In the genomic region with DNA sequence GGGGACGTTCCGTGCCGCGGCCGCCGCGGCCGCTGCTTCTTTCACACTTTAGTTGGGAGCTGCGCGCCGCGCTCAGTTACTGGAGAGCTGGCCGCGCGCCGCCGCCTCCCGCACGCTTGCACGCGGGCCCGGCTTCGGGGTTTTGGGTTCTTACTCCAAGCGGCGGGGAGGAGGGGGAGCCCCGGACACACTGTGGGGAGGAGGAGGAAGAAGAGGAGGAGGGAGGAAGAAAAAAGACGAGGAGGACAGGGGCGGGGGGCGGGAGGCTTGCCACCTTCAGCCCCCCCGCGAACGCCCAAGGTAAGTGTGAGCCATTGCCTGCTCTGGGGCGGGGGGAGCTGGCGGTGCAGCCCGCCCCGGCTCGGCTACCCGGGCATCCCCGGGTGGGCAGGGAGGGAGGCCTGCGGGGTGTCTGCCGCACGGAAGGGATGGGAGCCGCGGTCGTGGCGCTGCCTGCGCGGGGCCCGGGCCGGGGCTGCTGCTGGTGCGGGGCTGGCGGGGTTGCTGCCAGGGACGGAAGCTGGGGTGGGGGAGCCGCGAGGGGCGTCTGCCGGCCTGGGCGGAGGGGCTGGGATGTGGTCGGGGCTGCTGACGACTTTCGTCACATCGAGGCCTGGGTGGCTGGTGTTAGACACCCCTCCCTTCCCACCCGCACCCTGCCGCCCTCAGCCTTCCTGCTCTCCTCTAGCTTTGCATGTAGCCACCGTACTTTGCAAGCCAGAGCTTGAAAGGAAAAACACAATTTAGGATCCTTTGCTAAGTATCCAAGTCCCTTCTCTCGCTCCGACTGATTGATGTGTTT, we compare ENCODE assay signal across 8 cellular contexts. TPM values are rescaled to one million over a fixed set of nuclear protein-coding genes. Genes with fewer than 3 reads are reported as not detected.
A peak's percentile ranks its signal among the peaks of the same experiment; 100 is the strongest.
DNase-seq lines count a peak whose midpoint lies in the region; ATAC-seq, FAIRE-seq and TF ChIP-seq lines count a peak whose summit lies in the region.

No MANE protein-coding gene starts in this region.

- ATAC-seq in HG02763 (IDR thresholded peaks at IDR 0.05; ENCODE audit: unreplicated experiment) (peak; percentile 25), K562 (0 out of 3 replicates have a peak, but pooled peaks have one; percentile 2)

- peak overlapping the region; percentile 71; the same call in 1 of the 2 replicates for H3K4me2 ChIP-seq in K562 (ENCODE audit: insufficient read depth, low read length)

- in situ Hi-C loops in K562 (cut with MboI): no loop called here

- CTCF ChIA-PET in K562 (lab: Yijun Ruan, JAX; ENCODE audit: low intra/inter-chr PET ratio): no interaction called here

- BruUV-seq in K562 (replicated peaks; lab: Mats Ljungman, UMichigan): no TSS peak

- H3K4me1 ChIP-seq in K562 (replicated peaks in 1 of 2; ENCODE audit: control insufficient read depth in 2 of 2, insufficient read depth in 2 of 2, low read length in 2 of 2): peaks cover 0 to 16% of the 10 kb centered on the region in 2 experiments; a peak in 3 of 5 replicates

- peak overlapping the region; percentile 48 for H3K4me3 ChIP-seq in K562

- H3K36me3 ChIP-seq in K562 (ENCODE audit: control insufficient read depth, insufficient read depth, low read length): no peaks in the 10 kb centered on the region

- intact Hi-C loops in K562 (cut with micrococcal nuclease): no loop called here

- no peaks in the 10 kb centered on the region for H4K20me1 ChIP-seq in K562 (replicated peaks; ENCODE audit: control insufficient read depth, insufficient read depth, low read length)

- TF ChIP-seq RAD21 in K562 (CRISPR knock-in tag; conservative IDR thresholded peaks at IDR 0.05 in 1 of 2, IDR thresholded peaks at IDR 0.05 in 1 of 2): no peak

- H3K9me3 ChIP-seq in K562 (replicated peaks; ENCODE audit: control insufficient read depth, insufficient read depth, low read depth, low read length): no peaks in the 10 kb centered on the region

- FAIRE-seq in K562 (lab: Jason Lieb, UNC): no peak

- H3K79me2 ChIP-seq in K562 (ENCODE audit: control insufficient read depth, insufficient read depth, low read length): no peaks in the 10 kb centered on the region

- WGBS in K562 (ENCODE audit: insufficient coverage, low coverage, missing lambda C conversion rate): 6% methylated on average over 25 of the region's 67 CpGs

- H3K27ac ChIP-seq in K562 (ENCODE audit: extremely low read depth, low read depth, low read length): no peak overlapping the region

- peak overlapping the region in 1 of 2 experiments; percentile 89; a peak in 2 of 4 replicates for H3K9ac ChIP-seq in K562 (ENCODE audit: insufficient read depth in 1 of 2, low read depth in 2 of 2, low read length in 2 of 2)

- no peaks in the 10 kb centered on the region for H3K9me1 ChIP-seq in K562 (ENCODE audit: control insufficient read depth, insufficient read depth, low read length)

- no peak for TF ChIP-seq CTCF in K562 (IDR thresholded peaks at IDR 0.05 in 2 of 3, conservative IDR thresholded peaks at IDR 0.05 in 1 of 3; ENCODE audit: insufficient read depth in 2 of 3, low read depth in 1 of 3, low read length in 3 of 3)

- peak; percentile 37 for DNase-seq in EL
- peak; percentile 37 for DNase-seq in SK-N-DZ (ENCODE audit: low spot score)
- DNase-seq in K562 (ENCODE audit: extremely low read depth in 1 of 4, low spot score in 3 of 4): peak in 2 of 4 experiments; percentile 29 to 30
- peak; percentile 50 for DNase-seq in iPS-NIHi11 (ENCODE audit: low spot score)
- peak; percentile 5 for DNase-seq in stimulated activated CD4-positive, alpha-beta T cell treated with anti-CD3 and anti-CD28 coated beads, Interleukin-1b, Interleukin-23, amount 100 ng/mL, for 48 hours
- no peak for DNase-seq in occipital lobe (lab: John Stamatoyannopoulos, UW)
- no peak for DNase-seq in medulla oblongata (ENCODE audit: extremely low spot score)

- peak overlapping the region; percentile 81 for H2AFZ ChIP-seq in K562 (ENCODE audit: low read depth, low read length)

- no peak for TF ChIP-seq EP300 in K562 (IDR thresholded peaks at IDR 0.05; ENCODE audit: low read length)

- TF ChIP-seq POLR2A in K562 (conservative IDR thresholded peaks at IDR 0.05): no peak

- H3K27me3 ChIP-seq in K562 (ENCODE audit: control insufficient read depth in 2 of 2, insufficient read depth in 2 of 2, low read length in 2 of 2): peaks cover 27 to 29% of the 10 kb centered on the region in 2 experiments

- POLR2A ChIA-PET in K562 (lab: Yijun Ruan, JAX): interaction anchor here (0.6 to 1.2 kb wide), 4 partner anchors 10 to 1070 kb away, joined by 3 read pairs; no protein-coding TSS in a partner anchor

TF ChIP-seq in K562, 482 proteins besides CTCF, POLR2A, EP300 and RAD21 (continues in another document):
- TF ChIP-seq, protein P1, sequence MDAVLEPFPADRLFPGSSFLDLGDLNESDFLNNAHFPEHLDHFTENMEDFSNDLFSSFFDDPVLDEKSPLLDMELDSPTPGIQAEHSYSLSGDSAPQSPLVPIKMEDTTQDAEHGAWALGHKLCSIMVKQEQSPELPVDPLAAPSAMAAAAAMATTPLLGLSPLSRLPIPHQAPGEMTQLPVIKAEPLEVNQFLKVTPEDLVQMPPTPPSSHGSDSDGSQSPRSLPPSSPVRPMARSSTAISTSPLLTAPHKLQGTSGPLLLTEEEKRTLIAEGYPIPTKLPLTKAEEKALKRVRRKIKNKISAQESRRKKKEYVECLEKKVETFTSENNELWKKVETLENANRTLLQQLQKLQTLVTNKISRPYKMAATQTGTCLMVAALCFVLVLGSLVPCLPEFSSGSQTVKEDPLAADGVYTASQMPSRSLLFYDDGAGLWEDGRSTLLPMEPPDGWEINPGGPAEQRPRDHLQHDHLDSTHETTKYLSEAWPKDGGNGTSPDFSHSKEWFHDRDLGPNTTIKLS (IDR thresholded peaks at IDR 0.05; ENCODE audit: borderline replicate concordance, low read depth): no peak
- TF ChIP-seq MTA2 (IDR thresholded peaks at IDR 0.05; ENCODE audit: low read depth): no peak
- TF ChIP-seq PTTG1 (tag; IDR thresholded peaks at IDR 0.05; ENCODE audit: low read depth): no peak
- TF ChIP-seq SAFB2 (IDR thresholded peaks at IDR 0.05; ENCODE audit: borderline replicate concordance, low read depth, low read length, severe bottlenecking): no peak
- TF ChIP-seq, protein P2, sequence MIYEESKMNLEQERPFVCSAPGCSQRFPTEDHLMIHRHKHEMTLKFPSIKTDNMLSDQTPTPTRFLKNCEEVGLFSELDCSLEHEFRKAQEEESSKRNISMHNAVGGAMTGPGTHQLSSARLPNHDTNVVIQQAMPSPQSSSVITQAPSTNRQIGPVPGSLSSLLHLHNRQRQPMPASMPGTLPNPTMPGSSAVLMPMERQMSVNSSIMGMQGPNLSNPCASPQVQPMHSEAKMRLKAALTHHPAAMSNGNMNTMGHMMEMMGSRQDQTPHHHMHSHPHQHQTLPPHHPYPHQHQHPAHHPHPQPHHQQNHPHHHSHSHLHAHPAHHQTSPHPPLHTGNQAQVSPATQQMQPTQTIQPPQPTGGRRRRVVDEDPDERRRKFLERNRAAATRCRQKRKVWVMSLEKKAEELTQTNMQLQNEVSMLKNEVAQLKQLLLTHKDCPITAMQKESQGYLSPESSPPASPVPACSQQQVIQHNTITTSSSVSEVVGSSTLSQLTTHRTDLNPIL (CRISPR knock-in tag; IDR thresholded peaks at IDR 0.05): no peak
- no peak for TF ChIP-seq MTA1 (IDR thresholded peaks at IDR 0.05; ENCODE audit: borderline replicate concordance)
- no peak for TF ChIP-seq HMGN3 (IDR thresholded peaks at IDR 0.05; ENCODE audit: borderline replicate concordance, extremely low read depth, insufficient read length, low read depth, low read length)
- TF ChIP-seq SUPT5H (IDR thresholded peaks at IDR 0.05): no peak
- no peak for TF ChIP-seq GATAD2A (IDR thresholded peaks at IDR 0.05)
- no peak for TF ChIP-seq ZNF274 (IDR thresholded peaks at IDR 0.05; ENCODE audit: borderline replicate concordance, low read depth, low read length)
- TF ChIP-seq ZBTB7A (IDR thresholded peaks at IDR 0.05; ENCODE audit: borderline replicate concordance, control insufficient read depth, low read depth, low read length): no peak
- TF ChIP-seq, protein P3, sequence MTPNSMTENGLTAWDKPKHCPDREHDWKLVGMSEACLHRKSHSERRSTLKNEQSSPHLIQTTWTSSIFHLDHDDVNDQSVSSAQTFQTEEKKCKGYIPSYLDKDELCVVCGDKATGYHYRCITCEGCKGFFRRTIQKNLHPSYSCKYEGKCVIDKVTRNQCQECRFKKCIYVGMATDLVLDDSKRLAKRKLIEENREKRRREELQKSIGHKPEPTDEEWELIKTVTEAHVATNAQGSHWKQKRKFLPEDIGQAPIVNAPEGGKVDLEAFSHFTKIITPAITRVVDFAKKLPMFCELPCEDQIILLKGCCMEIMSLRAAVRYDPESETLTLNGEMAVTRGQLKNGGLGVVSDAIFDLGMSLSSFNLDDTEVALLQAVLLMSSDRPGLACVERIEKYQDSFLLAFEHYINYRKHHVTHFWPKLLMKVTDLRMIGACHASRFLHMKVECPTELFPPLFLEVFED (CRISPR knock-in tag; conservative IDR thresholded peaks at IDR 0.05): no peak
- no peak for TF ChIP-seq MEF2A (IDR thresholded peaks at IDR 0.05; ENCODE audit: control insufficient read depth, low read depth, low read length)

RNA-seq across cellular contexts. Expression of a gene that starts 0.4 kb away (rescaled TPM):
- polyA plus RNA-seq in SK-N-DZ (2014; cell fraction: cytosol; rRNA removed): 17.9 and 22.2 TPM in 2 replicates
- 9.0 and 11.0 TPM in 2 replicates for polyA plus RNA-seq in SK-N-DZ (2014; cell fraction: nucleus; rRNA removed)
- not detected in 2 replicates for total RNA-seq in K562 (2011; cell fraction: chromatin; rRNA removed; ENCODE audit: low replicate concordance)
- not detected in 2 replicates for total RNA-seq in K562 (2011; cell fraction: nucleolus; rRNA removed)
- total RNA-seq in K562 (2011; cell fraction: nucleoplasm; rRNA removed): not detected in 2 replicates
- total RNA-seq in K562 (2014; rRNA removed): under 0.01 and 0.04 TPM in 2 replicates
- total RNA-seq in K562 (2014; rRNA removed; fragmentation: Illumina TruSeq; extraction: Trizol): 0.04 and 0.06 TPM in 2 replicates
- total RNA-seq in K562 (2015; rRNA removed; fragmentation: Illumina TruSeq; extraction: Trizol): 0.07 and 0.11 TPM in 2 replicates
- total RNA-seq in K562 (2021): 0.07 and 0.25 TPM in 2 replicates
- 0.04 and 0.31 TPM in 2 replicates for polyA plus RNA-seq in K562 (2011; rRNA removed)
- 0.04 and 0.09 TPM in 2 replicates for polyA plus RNA-seq in K562 (2011; cell fraction: cytosol; rRNA removed)
- polyA plus RNA-seq in K562 (2011; cell fraction: nucleus; rRNA removed): 0.03 and 0.07 TPM in 2 replicates
- 0.30 and 0.84 TPM in 2 replicates for polyA plus RNA-seq in K562 (2012)
- polyA plus RNA-seq in K562 (2014; fragmentation: Illumina TruSeq; extraction: Trizol): 0.28 TPM in 1 of 2 replicates, not detected in the other
- under 1 TPM; 0.14 to 0.15 TPM for polyA plus RNA-seq in K562 (2014; fragmentation: Nextera tagmentation; extraction: Ambion mirVana)
- 0.01 TPM in 1 of 2 replicates, not detected in the other for polyA plus RNA-seq in K562 (2014; rRNA removed)
- polyA minus RNA-seq in K562 (2011; rRNA and poly(A)+ RNA removed): 0.18 TPM in 1 of 2 replicates, not detected in the other
- polyA minus RNA-seq in K562 (2011; cell fraction: cytosol; rRNA and poly(A)+ RNA removed): not detected in 2 replicates
- polyA minus RNA-seq in K562 (2011; cell fraction: nucleus; rRNA and poly(A)+ RNA removed): not detected in 2 replicates
- 31.7 TPM for total RNA-seq in occipital lobe

Comparison
In these comparisons a context has a peak if more than half of its experiments do, and no peak if none do; other contexts are left out.
1. DNase-seq: peak in EL (single experiment), SK-N-DZ (single experiment), iPS-NIHi11 (single experiment) and stimulated activated CD4-positive, alpha-beta T cell treated with anti-CD3 and anti-CD28 coated beads, Interleukin-1b, Interleukin-23, amount 100 ng/mL, for 48 hours (single experiment); none in occipital lobe (single experiment) and medulla oblongata (single experiment).
2. RNA of a gene that starts 0.4 kb away (total RNA-seq): 31.7 TPM in occipital lobe (single experiment); under 0.01 to 0.25 TPM in K562; every median in the first group is over 10 times any median in the second.